In genomic region chr6:114049367-114049966, GRCh38 we compare ENCODE assay signal across 21 cellular contexts.
DNase-seq lines count a peak whose midpoint lies in the region; ATAC-seq, FAIRE-seq and TF ChIP-seq lines count a peak whose summit lies in the region.
"Had no signal": no experiment of that assay in that cellular context is flagged by ENCODE, and none has a peak within 500 bp of the region (broad histone marks: within the 10 kb centered on the region; RNA-seq: fewer than 3 reads in every experiment).

No MANE protein-coding gene starts in this region.

- DNase-seq in AG20443 (ENCODE audit: low spot score) (peak; percentile 32), HTR-8/SVneo (ENCODE audit: insufficient read length, low spot score) (no peak), RPMI8226 (peak; percentile 9), kidney epithelial cell (ENCODE audit: low read depth) (peak; percentile 21), NCI-H1694 treated with DMSO at 0.1 percent for 48 hours (lab: John Stamatoyannopoulos, UW) (no peak), T-helper 1 cell (no peak), chondrocyte (ENCODE audit: low spot score) (no peak)
- DNase-seq: activated naive CD8-positive, alpha-beta T cell treated with anti-CD3 and anti-CD28 coated beads, Interleukin-2, amount 10 ng/mL, durations not matched to agents 7 days and 5 days; CD8-positive, alpha-beta memory T cell; effector CD4-positive, alpha-beta T cell; GDM1; KG1; kidney; NCI-H1105 treated with DMSO at 0.1 percent for 48 hours; NCI-H226; stimulated activated naive CD8-positive, alpha-beta T cell treated with anti-CD3 and anti-CD28 coated beads, Interleukin-15, amount 100 ng/mL, for 72 hours; T-cell had no signal

- no peaks in the 10 kb centered on the region for H3K27me3 ChIP-seq in kidney epithelial cell (ENCODE audit: control insufficient read depth, insufficient read depth, low read length)
- H3K27me3 ChIP-seq: right atrium auricular region had no signal

- H3K27ac Mint-ChIP-seq in chondrocyte (ENCODE audit: unreplicated experiment) = no peak overlapping the region
- H3K27ac Mint-ChIP-seq: activated naive CD8-positive, alpha-beta T cell treated with anti-CD3 and anti-CD28 coated beads, Interleukin-2, amount 10 ng/mL, durations not matched to agents 7 days and 5 days; activated T-helper 1 cell treated with anti-CD3 and anti-CD28 coated beads, Interleukin-12 subunit alpha, Interleukin-12 subunit beta, Interleukin-2, Interleukin-4 antibody, amounts not matched to agents 30 ng/mL and 10 ng/mL and 1 ng/mL, durations not matched to agents 14 hours and 24 hours and 36 hours; CD8-positive, alpha-beta memory T cell; stimulated activated naive CD8-positive, alpha-beta T cell treated with anti-CD3 and anti-CD28 coated beads, Interleukin-15, amount 100 ng/mL, for 72 hours; T-cell had no signal

- no peaks in the 10 kb centered on the region for H3K36me3 ChIP-seq in kidney epithelial cell (ENCODE audit: control insufficient read depth, insufficient read depth, low read length)
- H3K36me3 ChIP-seq: right atrium auricular region had no signal

- no peak overlapping the region for H3K4me3 Mint-ChIP-seq in chondrocyte (ENCODE audit: unreplicated experiment)
- H3K4me3 Mint-ChIP-seq: activated naive CD8-positive, alpha-beta T cell treated with anti-CD3 and anti-CD28 coated beads, Interleukin-2, amount 10 ng/mL, durations not matched to agents 7 days and 5 days; activated T-helper 1 cell treated with anti-CD3 and anti-CD28 coated beads, Interleukin-12 subunit alpha, Interleukin-12 subunit beta, Interleukin-2, Interleukin-4 antibody, amounts not matched to agents 30 ng/mL and 10 ng/mL and 1 ng/mL, durations not matched to agents 14 hours and 24 hours and 36 hours; CD8-positive, alpha-beta memory T cell; stimulated activated naive CD8-positive, alpha-beta T cell treated with anti-CD3 and anti-CD28 coated beads, Interleukin-15, amount 100 ng/mL, for 72 hours; T-cell had no signal

- TF ChIP-seq CTCF in kidney epithelial cell (IDR thresholded peaks at IDR 0.05; ENCODE audit: insufficient read depth, low read length, poor library complexity, severe bottlenecking) (no peak), chondrocyte (IDR thresholded peaks at IDR 0.05) (no peak)

- no peaks in the 10 kb centered on the region for H3K27me3 Mint-ChIP-seq in chondrocyte (ENCODE audit: low read depth)
- H3K27me3 Mint-ChIP-seq: activated naive CD8-positive, alpha-beta T cell treated with anti-CD3 and anti-CD28 coated beads, Interleukin-2, amount 10 ng/mL, durations not matched to agents 7 days and 5 days; stimulated activated naive CD8-positive, alpha-beta T cell treated with anti-CD3 and anti-CD28 coated beads, Interleukin-15, amount 100 ng/mL, for 72 hours had no signal

- H3K36me3 Mint-ChIP-seq in chondrocyte (ENCODE audit: low read depth) = no peaks in the 10 kb centered on the region
- H3K36me3 Mint-ChIP-seq: activated naive CD8-positive, alpha-beta T cell treated with anti-CD3 and anti-CD28 coated beads, Interleukin-2, amount 10 ng/mL, durations not matched to agents 7 days and 5 days; CD8-positive, alpha-beta memory T cell; T-cell had no signal

- peak; percentile 48 for FAIRE-seq in HTR-8/SVneo (lab: Jason Lieb, UNC)
- FAIRE-seq: GM12892, kidney had no signal

- ATAC-seq in activated CD4-positive, CD25-positive, alpha-beta regulatory T cell treated with anti-CD3 and anti-CD28 coated beads, Interleukin-2, amount 50 U/mL, for 24 hours = no peak
- ATAC-seq: stimulated activated naive CD8-positive, alpha-beta T cell treated with anti-CD3 and anti-CD28 coated beads, Interleukin-15, amount 100 ng/mL, for 72 hours; T-cell had no signal

- H3K9me3 Mint-ChIP-seq in chondrocyte (ENCODE audit: low read depth) = peaks cover 9% of the 10 kb centered on the region
- H3K9me3 Mint-ChIP-seq: activated naive CD8-positive, alpha-beta T cell treated with anti-CD3 and anti-CD28 coated beads, Interleukin-2, amount 10 ng/mL, durations not matched to agents 7 days and 5 days; activated T-helper 1 cell treated with anti-CD3 and anti-CD28 coated beads, Interleukin-12 subunit alpha, Interleukin-12 subunit beta, Interleukin-2, Interleukin-4 antibody, amounts not matched to agents 30 ng/mL and 10 ng/mL and 1 ng/mL, durations not matched to agents 14 hours and 24 hours and 36 hours; CD8-positive, alpha-beta memory T cell had no signal

- H3K4me1 Mint-ChIP-seq in chondrocyte (ENCODE audit: low read depth) = peaks cover 15% of the 10 kb centered on the region
- H3K4me1 Mint-ChIP-seq: activated naive CD8-positive, alpha-beta T cell treated with anti-CD3 and anti-CD28 coated beads, Interleukin-2, amount 10 ng/mL, durations not matched to agents 7 days and 5 days; CD8-positive, alpha-beta memory T cell; stimulated activated naive CD8-positive, alpha-beta T cell treated with anti-CD3 and anti-CD28 coated beads, Interleukin-15, amount 100 ng/mL, for 72 hours; T-cell had no signal

- H3K4me3 ChIP-seq in kidney epithelial cell (ENCODE audit: low read depth, low read length) = no peak overlapping the region
- H3K4me3 ChIP-seq: right atrium auricular region had no signal

Comparison
In these comparisons a context has a peak if more than half of its experiments do, and no peak if none do; other contexts are left out.
1. DNase-seq: peak in AG20443 (single experiment), RPMI8226 (single experiment) and kidney epithelial cell (single experiment); none in HTR-8/SVneo (single experiment), NCI-H1694 treated with DMSO at 0.1 percent for 48 hours (single experiment), T-helper 1 cell (0 of 5) and chondrocyte (single experiment).